Comparison of ENCODE assay signal across 9 cellular contexts in the genomic region with DNA sequence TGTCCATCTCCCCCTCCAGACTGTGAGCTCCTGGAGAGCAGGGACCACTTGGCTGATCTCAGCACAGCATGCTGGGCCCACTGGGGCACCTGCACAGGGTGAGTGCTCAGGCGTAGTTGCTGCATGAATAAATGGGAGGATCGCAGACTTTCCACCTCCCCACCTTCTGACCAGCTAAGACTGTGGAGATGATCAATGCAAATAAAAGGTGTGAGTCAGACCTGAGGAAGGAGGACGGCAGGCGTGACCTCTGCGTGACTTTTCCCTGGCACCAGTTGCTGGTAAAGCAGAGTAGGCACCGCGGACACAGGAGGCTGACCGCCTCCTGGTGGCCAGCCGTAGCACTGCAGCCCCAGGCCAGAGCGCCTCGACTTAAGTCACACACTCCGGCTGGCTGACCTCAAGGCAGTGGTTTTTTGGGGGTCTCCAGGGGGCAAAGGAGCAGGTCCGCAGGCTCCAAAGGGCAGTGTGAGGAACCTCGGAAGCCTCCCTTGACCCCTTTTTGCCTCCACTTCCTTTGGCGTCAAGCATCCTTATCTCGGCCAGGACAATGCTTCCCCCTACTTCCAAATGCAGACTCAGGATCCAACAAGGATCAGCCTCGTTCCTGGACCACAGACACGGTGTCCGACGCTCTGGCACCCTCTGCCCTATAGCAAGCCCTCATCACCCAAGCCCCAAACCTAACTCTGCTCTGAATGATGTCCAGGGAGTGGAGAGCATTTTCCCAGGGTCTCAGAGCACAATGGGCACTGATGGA. TPM values are rescaled to one million over a fixed set of nuclear protein-coding genes. Genes with fewer than 3 reads are reported as not detected.
DNase-seq lines count a peak whose midpoint lies in the region; ATAC-seq and TF ChIP-seq lines count a peak whose summit lies in the region.
"Had no signal": no experiment of that assay in that cellular context is flagged by ENCODE, and none has a peak within 500 bp of the region (broad histone marks: within the 10 kb centered on the region; RNA-seq: fewer than 3 reads in every experiment).

No MANE protein-coding gene starts in this region.

- H3K4me1 ChIP-seq in vagina: no peaks in the 10 kb centered on the region

- DNase-seq in GDM1 (lab: John Stamatoyannopoulos, UW) (peak; percentile 58), RPMI8226 (peak; percentile 76), glutamatergic neuron (peak; percentile 80), progenitor cell of endocrine pancreas (ENCODE audit: low spot score, unreplicated experiment) (peak; percentile 78), vagina (ENCODE audit: extremely low spot score in 2 of 2) (no peak)
- peak; percentile 90 for DNase-seq in activated effector memory CD4-positive, alpha-beta T cell treated with anti-CD3 and anti-CD28 coated beads, Interleukin-2, amount 50 U/mL, for 16 hours

- H3K9me3 Mint-ChIP-seq in glutamatergic neuron (ENCODE audit: unreplicated experiment) (no peaks in the 10 kb centered on the region), progenitor cell of endocrine pancreas (ENCODE audit: low read depth) (peaks cover 8% of the 10 kb centered on the region)

- H3K27me3 ChIP-seq in vagina: no peaks in the 10 kb centered on the region

- H3K36me3 ChIP-seq in vagina: no peaks in the 10 kb centered on the region

- peak; percentile 99 for TF ChIP-seq CTCF in glutamatergic neuron (IDR thresholded peaks at IDR 0.05; ENCODE audit: partially characterized antibody, unreplicated experiment)
- TF ChIP-seq CTCF in progenitor cell of endocrine pancreas (IDR thresholded peaks at IDR 0.05; ENCODE audit: unreplicated experiment): peak; percentile 97
- TF ChIP-seq CTCF in vagina (IDR thresholded peaks at IDR 0.05): peak; percentile 52 to 76 (median 76)

- peak; percentile 58 for ATAC-seq in HG03139 (IDR thresholded peaks at IDR 0.05; ENCODE audit: unreplicated experiment)
- ATAC-seq in GM18858 (IDR thresholded peaks at IDR 0.05; ENCODE audit: unreplicated experiment): no peak

- H3K4me3 ChIP-seq in vagina: no peak overlapping the region

- TF ChIP-seq POLR2A in vagina (IDR thresholded peaks at IDR 0.05): no peak

- peaks cover 10% of the 10 kb centered on the region for H3K9me3 ChIP-seq in vagina

- H3K4me3 Mint-ChIP-seq in glutamatergic neuron (ENCODE audit: unreplicated experiment): no peak overlapping the region
- no peak overlapping the region for H3K4me3 Mint-ChIP-seq in progenitor cell of endocrine pancreas (ENCODE audit: low read depth)
- H3K4me3 Mint-ChIP-seq: activated naive CD4-positive, alpha-beta T cell treated with anti-CD3 and anti-CD28 coated beads, Interleukin-2, amount 50 U/mL, for 24 hours had no signal

- no peak overlapping the region for H3K27ac ChIP-seq in vagina

- H3K27ac Mint-ChIP-seq in glutamatergic neuron (ENCODE audit: unreplicated experiment) (no peak overlapping the region), progenitor cell of endocrine pancreas (peak overlapping the region; percentile 1)
- H3K27ac Mint-ChIP-seq: activated naive CD4-positive, alpha-beta T cell treated with anti-CD3 and anti-CD28 coated beads, Interleukin-2, amount 50 U/mL, for 24 hours had no signal

- H3K36me3 Mint-ChIP-seq in glutamatergic neuron (ENCODE audit: unreplicated experiment) (peaks cover 6% of the 10 kb centered on the region), progenitor cell of endocrine pancreas (ENCODE audit: insufficient read depth) (peaks cover 4% of the 10 kb centered on the region)

- H3K4me1 Mint-ChIP-seq in glutamatergic neuron (ENCODE audit: low read depth, unreplicated experiment): no peaks in the 10 kb centered on the region
- peaks cover 3% of the 10 kb centered on the region for H3K4me1 Mint-ChIP-seq in progenitor cell of endocrine pancreas (ENCODE audit: low read depth)

- H3K27me3 Mint-ChIP-seq in glutamatergic neuron (ENCODE audit: unreplicated experiment) (peaks cover 2% of the 10 kb centered on the region), progenitor cell of endocrine pancreas (no peaks in the 10 kb centered on the region)
- H3K27me3 Mint-ChIP-seq: activated naive CD4-positive, alpha-beta T cell treated with anti-CD3 and anti-CD28 coated beads, Interleukin-2, amount 50 U/mL, for 24 hours had no signal

- intact Hi-C loops in vagina (cut with DNase I): no loop called here

RNA-seq across cellular contexts. Expression of gene TDRD7, which starts 12.7 kb away (rescaled TPM):
- total RNA-seq in glutamatergic neuron (ENCODE audit: unreplicated experiment): 1.4 TPM
- 12.8 and 14.2 TPM in 2 replicates for total RNA-seq in progenitor cell of endocrine pancreas
- total RNA-seq in vagina: 13.5 TPM

Comparison
In these comparisons a context has a peak if more than half of its experiments do, and no peak if none do; other contexts are left out.
1. DNase-seq: peak in GDM1 (single experiment), RPMI8226 (single experiment), activated effector memory CD4-positive, alpha-beta T cell treated with anti-CD3 and anti-CD28 coated beads, Interleukin-2, amount 50 U/mL, for 16 hours (single experiment), glutamatergic neuron (single experiment) and progenitor cell of endocrine pancreas (single experiment); none in vagina (0 of 2).
2. Peak in every context shown above with its lines, with median percentiles within 50 percentile points of each other: CTCF ChIP-seq.